Comparison of ENCODE assay signal across 1 cellular context in genomic region chr9:94929373-94929764, GRCh38.
TF ChIP-seq lines count a peak whose summit lies in the region.

No MANE protein-coding gene starts in this region.

TF ChIP-seq in WTC11, 78 proteins besides CTCF, POLR2A, EP300 and RAD21 (continued from another document):
- no peak for TF ChIP-seq FOXP4 (CRISPR knock-in tag; IDR thresholded peaks at IDR 0.05)
- no peak for TF ChIP-seq E2F5 (CRISPR knock-in tag; IDR thresholded peaks at IDR 0.05)
- TF ChIP-seq STAT6 (CRISPR knock-in tag; conservative IDR thresholded peaks at IDR 0.05; ENCODE audit: low read depth), result no peak
- no peak for TF ChIP-seq NR3C1 (CRISPR knock-in tag; conservative IDR thresholded peaks at IDR 0.05; ENCODE audit: low read depth)
- no peak for TF ChIP-seq ZNF423 (CRISPR knock-in tag; IDR thresholded peaks at IDR 0.05)
- TF ChIP-seq HMGXB4 (CRISPR knock-in tag; IDR thresholded peaks at IDR 0.05), result no peak
- no peak for TF ChIP-seq RELA (CRISPR knock-in tag; IDR thresholded peaks at IDR 0.05; ENCODE audit: borderline replicate concordance)
- no peak for TF ChIP-seq EMX1 (CRISPR knock-in tag; IDR thresholded peaks at IDR 0.05)
- TF ChIP-seq FOXK1 (CRISPR knock-in tag; IDR thresholded peaks at IDR 0.05), result no peak
- TF ChIP-seq SMAD3 (CRISPR knock-in tag; IDR thresholded peaks at IDR 0.05; ENCODE audit: borderline replicate concordance), result no peak
